In genomic region chr4:123248260-123248659, GRCh38 we compare ENCODE assay signal across 18 cellular contexts.
DNase-seq lines count a peak whose midpoint lies in the region; ATAC-seq and TF ChIP-seq lines count a peak whose summit lies in the region.
"Had no signal": no experiment of that assay in that cellular context is flagged by ENCODE, and none has a peak within 500 bp of the region (broad histone marks: within the 10 kb centered on the region; RNA-seq: fewer than 3 reads in every experiment).

No MANE protein-coding gene starts in this region.

- H3K36me3 ChIP-seq in smooth muscle cell (ENCODE audit: low read depth) (no peaks in the 10 kb centered on the region), WERI-Rb-1 (no peaks in the 10 kb centered on the region), osteoblast (ENCODE audit: insufficient read depth, low read length) (no peaks in the 10 kb centered on the region)
- H3K36me3 ChIP-seq: colonic mucosa had no signal

- H3K4me2 ChIP-seq in smooth muscle cell = peak overlapping the region; percentile 40
- no peak overlapping the region for H3K4me2 ChIP-seq in osteoblast (ENCODE audit: insufficient read depth, low read length)

- WGBS in smooth muscle cell (ENCODE audit: low lambda C conversion rate) = 57% methylated on average over 1 of the region's 1 CpG

- H3K27ac ChIP-seq in smooth muscle cell (ENCODE audit: low read depth) = peak overlapping the region; percentile 50
- H3K27ac ChIP-seq in WERI-Rb-1 = no peak overlapping the region
- H3K27ac ChIP-seq in osteoblast (ENCODE audit: low read depth, low read length) = no peak overlapping the region
- H3K27ac ChIP-seq: colonic mucosa, parathyroid adenoma had no signal

- ATAC-seq in HG02973 (IDR thresholded peaks at IDR 0.05; ENCODE audit: unreplicated experiment) = no peak
- ATAC-seq: naive thymus-derived CD4-positive, alpha-beta T cell had no signal

- H3K4me1 ChIP-seq in smooth muscle cell (ENCODE audit: low read depth) (peaks cover 6% of the 10 kb centered on the region), osteoblast (ENCODE audit: insufficient read depth, low read length) (no peaks in the 10 kb centered on the region)
- H3K4me1 ChIP-seq: colonic mucosa, parathyroid adenoma had no signal

- H3K79me2 ChIP-seq in smooth muscle cell (ENCODE audit: low read depth) (no peaks in the 10 kb centered on the region), osteoblast (ENCODE audit: insufficient read depth, low read length) (no peaks in the 10 kb centered on the region)
- H3K79me2 ChIP-seq: parathyroid adenoma had no signal

- H4K20me1 ChIP-seq in smooth muscle cell (ENCODE audit: low read depth) = no peaks in the 10 kb centered on the region
- no peaks in the 10 kb centered on the region for H4K20me1 ChIP-seq in osteoblast (ENCODE audit: insufficient read depth, low read length)

- DNase-seq in GM03348 (ENCODE audit: low spot score) (peak; percentile 29), NCI-H82 treated with DMSO at 0.1 percent for 48 hours (lab: John Stamatoyannopoulos, UW; ENCODE audit: unreplicated experiment) (peak; percentile 68), fibroblast of peridontal ligament (ENCODE audit: extremely low read depth) (peak; percentile 63), smooth muscle cell (lab: John Stamatoyannopoulos, UW; ENCODE audit: unreplicated experiment) (no peak), WERI-Rb-1 (no peak), osteoblast (ENCODE audit: insufficient read length, low spot score, missing footprints) (no peak)
- DNase-seq: activated naive CD4-positive, alpha-beta T cell; C1 segment of cervical spinal cord; colonic mucosa; glutamatergic neuron; GOT3; naive thymus-derived CD4-positive, alpha-beta T cell; NCI-H187; small intestine; stimulated activated CD4-positive, alpha-beta T cell treated with anti-CD3 and anti-CD28 coated beads, Interleukin-4, amount 100 ng/mL, for 4 hours; T-helper 1 cell had no signal

- no peaks in the 10 kb centered on the region for H3K27me3 ChIP-seq in smooth muscle cell (ENCODE audit: low read depth)
- no peaks in the 10 kb centered on the region for H3K27me3 ChIP-seq in WERI-Rb-1 (ENCODE audit: insufficient read depth, low read depth, severe bottlenecking)
- no peaks in the 10 kb centered on the region for H3K27me3 ChIP-seq in osteoblast (ENCODE audit: insufficient read depth, low read length)
- H3K27me3 ChIP-seq: colonic mucosa had no signal

- H3K9ac ChIP-seq in smooth muscle cell (ENCODE audit: low read depth) = no peak overlapping the region
- H3K9ac ChIP-seq: parathyroid adenoma had no signal

- H2AFZ ChIP-seq in smooth muscle cell (ENCODE audit: low read depth) (no peak overlapping the region), osteoblast (ENCODE audit: low read length) (no peak overlapping the region)
- H2AFZ ChIP-seq: parathyroid adenoma had no signal

- TF ChIP-seq CTCF in smooth muscle cell (IDR thresholded peaks at IDR 0.05; ENCODE audit: borderline replicate concordance, insufficient read depth, poor library complexity, severe bottlenecking) (no peak), WERI-Rb-1 (IDR thresholded peaks at IDR 0.05; ENCODE audit: low read depth, low read length) (no peak), osteoblast (IDR thresholded peaks at IDR 0.05; ENCODE audit: extremely low read depth, low read depth, low read length) (no peak)

- H3F3A ChIP-seq in smooth muscle cell (ENCODE audit: low read depth) = peaks cover 4% of the 10 kb centered on the region

- H3K9me3 ChIP-seq in smooth muscle cell (replicated peaks; ENCODE audit: low read depth) = no peaks in the 10 kb centered on the region
- peaks cover under 1% of the 10 kb centered on the region for H3K9me3 ChIP-seq in WERI-Rb-1 (ENCODE audit: severe bottlenecking)
- no peaks in the 10 kb centered on the region for H3K9me3 ChIP-seq in osteoblast (ENCODE audit: low read depth, low read length)
- H3K9me3 ChIP-seq: colonic mucosa had no signal

- H3K4me3 ChIP-seq in smooth muscle cell (no peak overlapping the region), WERI-Rb-1 (ENCODE audit: low read depth, low read length) (no peak overlapping the region), osteoblast (ENCODE audit: insufficient read depth, low read length) (no peak overlapping the region)
- H3K4me3 ChIP-seq: colonic mucosa had no signal

Comparison
In these comparisons a context has a peak if more than half of its experiments do, and no peak if none do; other contexts are left out.
1. DNase-seq: peak in GM03348 (single experiment), NCI-H82 treated with DMSO at 0.1 percent for 48 hours (single experiment) and fibroblast of peridontal ligament (single experiment); none in smooth muscle cell (single experiment), WERI-Rb-1 (single experiment) and osteoblast (single experiment).